ENCODE assay signal across 16 cellular contexts in the genomic region with DNA sequence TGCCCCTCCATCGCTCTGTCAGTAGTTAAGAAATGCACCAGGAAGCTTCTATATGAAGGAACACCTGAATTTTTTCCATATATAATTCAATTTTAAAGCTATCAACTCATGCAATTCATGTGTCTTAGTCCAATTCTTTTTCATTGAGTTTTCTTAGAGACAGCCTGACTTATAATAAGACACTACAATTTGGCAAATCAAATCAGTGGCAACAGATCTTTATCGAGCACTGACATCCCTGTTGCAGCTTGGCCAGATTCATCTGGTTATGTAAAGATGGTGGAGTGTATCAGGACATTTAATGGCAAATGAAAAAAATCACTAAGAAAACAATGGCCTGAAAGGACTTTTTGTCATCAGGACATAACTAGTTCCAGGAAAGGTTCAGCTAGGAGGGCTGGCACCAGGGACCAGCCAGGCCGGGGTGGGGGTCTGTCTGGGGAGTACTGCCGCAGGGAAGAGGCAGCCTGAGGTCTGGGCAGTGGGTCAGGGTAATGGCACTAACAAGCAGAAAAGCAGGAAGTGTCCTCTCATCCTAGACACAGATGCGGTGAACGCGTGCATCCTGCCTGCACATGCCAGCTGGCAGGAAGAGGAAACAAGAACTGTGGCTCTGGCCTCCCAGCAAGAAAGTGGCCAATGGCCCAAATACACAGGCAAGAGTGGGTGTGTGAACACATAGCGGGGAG.
DNase-seq lines count a peak whose midpoint lies in the region; ATAC-seq and TF ChIP-seq lines count a peak whose summit lies in the region.
"Had no signal": no experiment of that assay in that cellular context is flagged by ENCODE, and none has a peak within 500 bp of the region (broad histone marks: within the 10 kb centered on the region; RNA-seq: fewer than 3 reads in every experiment).

No MANE protein-coding gene starts in this region.

- no peak overlapping the region for H2AFZ ChIP-seq in OCI-LY7 (ENCODE audit: low read length)

- no peak overlapping the region for H3K27ac Mint-ChIP-seq in stimulated activated memory B cell treated with anti-CD40 and anti-IgM and Interleukin-4, amounts not matched to agents 10 μg/mL and 1 μg/mL and 100 μg/mL, for 72 hours
- no peak overlapping the region for H3K27ac Mint-ChIP-seq in CD14-positive monocyte

- no peaks in the 10 kb centered on the region for H3K36me3 Mint-ChIP-seq in stimulated activated memory B cell treated with anti-CD40 and anti-IgM and Interleukin-4, amounts not matched to agents 10 μg/mL and 1 μg/mL and 100 μg/mL, for 72 hours
- H3K36me3 Mint-ChIP-seq in CD14-positive monocyte: no peaks in the 10 kb centered on the region

- H3K4me2 ChIP-seq in OCI-LY7 (ENCODE audit: low read length): no peak overlapping the region
- H3K4me2 ChIP-seq: A549 had no signal

- H3K36me3 ChIP-seq in OCI-LY7 (ENCODE audit: insufficient read depth, low read length): no peaks in the 10 kb centered on the region

- peak; percentile 16 for DNase-seq in NOMO-1 treated with DMSO at 0.1 percent for 48 hours (lab: John Stamatoyannopoulos, UW; ENCODE audit: unreplicated experiment)
- DNase-seq in NOMO-1 treated with dmso at 0.1 percent for 144 hours (lab: John Stamatoyannopoulos, UW; ENCODE audit: unreplicated experiment): no peak
- peak; percentile 3 for DNase-seq in OCI-LY7 (ENCODE audit: low spot score)
- DNase-seq in globus pallidus (ENCODE audit: low spot score): peak; percentile 47
- no peak for DNase-seq in CD14-positive monocyte (ENCODE audit: low spot score)
- DNase-seq in central memory CD4-positive, alpha-beta T cell: no peak
- DNase-seq in foreskin fibroblast: no peak
- DNase-seq: activated CD8-positive, alpha-beta memory T cell treated with anti-CD3 and anti-CD28 coated beads for 24 hours; NCI-H1417; NCI-H446 treated with DMSO at 0.1 percent for 48 hours; occipital lobe; stimulated activated CD4-positive, alpha-beta T cell treated with anti-CD3 and anti-CD28 coated beads, Interleukin-12 subunit alpha, Interleukin-12 subunit beta, amount 100 ng/mL, for 4 hours; testis had no signal

- H3K27ac ChIP-seq in OCI-LY7 (ENCODE audit: low read depth, low read length, poor library complexity, severe bottlenecking): no peak overlapping the region
- H3K27ac ChIP-seq: A549, testis had no signal

- no peak overlapping the region for H3K4me3 Mint-ChIP-seq in stimulated activated memory B cell treated with anti-CD40 and anti-IgM and Interleukin-4, amounts not matched to agents 10 μg/mL and 1 μg/mL and 100 μg/mL, for 72 hours
- H3K4me3 Mint-ChIP-seq in CD14-positive monocyte: no peak overlapping the region
- H3K4me3 Mint-ChIP-seq: central memory CD8-positive, alpha-beta T cell had no signal

- POLR2A ChIA-PET in OCI-LY7 (lab: Charles Lee): interaction anchor here (1.1 kb wide), 1 partner anchor 12 kb away, joined by 3 read pairs; no protein-coding TSS in a partner anchor

- H3K4me1 Mint-ChIP-seq in stimulated activated memory B cell treated with anti-CD40 and anti-IgM and Interleukin-4, amounts not matched to agents 10 μg/mL and 1 μg/mL and 100 μg/mL, for 72 hours: no peaks in the 10 kb centered on the region
- peaks cover 7% of the 10 kb centered on the region for H3K4me1 Mint-ChIP-seq in CD14-positive monocyte
- H3K4me1 Mint-ChIP-seq: central memory CD8-positive, alpha-beta T cell had no signal

- no peak overlapping the region for H3K4me3 ChIP-seq in OCI-LY7 (ENCODE audit: low read depth, low read length, poor library complexity, severe bottlenecking)
- no peak overlapping the region for H3K4me3 ChIP-seq in foreskin fibroblast (ENCODE audit: low read depth in 1 of 2, low read length in 2 of 2)
- H3K4me3 ChIP-seq: A549, testis had no signal

- BruUV-seq in OCI-LY7 (replicated peaks; lab: Mats Ljungman, UMichigan): no TSS peak

- peaks cover 9% of the 10 kb centered on the region for H3K27me3 Mint-ChIP-seq in stimulated activated memory B cell treated with anti-CD40 and anti-IgM and Interleukin-4, amounts not matched to agents 10 μg/mL and 1 μg/mL and 100 μg/mL, for 72 hours
- peaks cover 0 to 4% (median 1%) of the 10 kb centered on the region in 3 donors for H3K27me3 Mint-ChIP-seq in CD14-positive monocyte (ENCODE audit: low read depth in 3 of 3)

- no peaks in the 10 kb centered on the region for H3K79me2 ChIP-seq in OCI-LY7 (ENCODE audit: insufficient read depth, low read depth, low read length)

- no peaks in the 10 kb centered on the region for H4K20me1 ChIP-seq in OCI-LY7 (ENCODE audit: insufficient read depth, low read length)

- no peaks in the 10 kb centered on the region for H3K4me1 ChIP-seq in OCI-LY7 (ENCODE audit: insufficient read depth, low read length, poor library complexity, severe bottlenecking)
- H3K4me1 ChIP-seq: testis had no signal

- TF ChIP-seq CTCF in OCI-LY7 (conservative IDR thresholded peaks at IDR 0.05; ENCODE audit: low read length) (no peak), CD14-positive monocyte (IDR thresholded peaks at IDR 0.05) (no peak), foreskin fibroblast (IDR thresholded peaks at IDR 0.05; ENCODE audit: low read depth, low read length) (no peak)

- intact Hi-C loops in OCI-LY7 (cut with micrococcal nuclease; ENCODE audit: unreplicated experiment) (no loop called here), CD14-positive monocyte (cut with micrococcal nuclease) (no loop called here)

- H3K9me3 ChIP-seq in OCI-LY7 (ENCODE audit: low read length): no peaks in the 10 kb centered on the region
- H3K9me3 ChIP-seq: A549, testis had no signal

- CTCF ChIA-PET in OCI-LY7 (lab: Charles Lee; ENCODE audit: unreplicated experiment): no interaction called here

- no peaks in the 10 kb centered on the region for H3K9me2 ChIP-seq in OCI-LY7 (ENCODE audit: insufficient read depth, low read length)

- ATAC-seq in stimulated activated memory B cell treated with anti-CD40 and anti-IgM and Interleukin-4, amounts not matched to agents 10 μg/mL and 1 μg/mL and 100 μg/mL, for 72 hours: peak; percentile 29
- ATAC-seq: A549 had no signal

- no peaks in the 10 kb centered on the region for H3K9me3 Mint-ChIP-seq in stimulated activated memory B cell treated with anti-CD40 and anti-IgM and Interleukin-4, amounts not matched to agents 10 μg/mL and 1 μg/mL and 100 μg/mL, for 72 hours
- peaks cover 0 to 4% (median 0%) of the 10 kb centered on the region in 7 donors for H3K9me3 Mint-ChIP-seq in CD14-positive monocyte
- H3K9me3 Mint-ChIP-seq: central memory CD8-positive, alpha-beta T cell had no signal

Comparison
In these comparisons a context has a peak if more than half of its experiments do, and no peak if none do; other contexts are left out.
1. DNase-seq: peak in NOMO-1 treated with DMSO at 0.1 percent for 48 hours (single experiment), OCI-LY7 (single experiment) and globus pallidus (single experiment); none in NOMO-1 treated with dmso at 0.1 percent for 144 hours (single experiment), CD14-positive monocyte (single experiment), central memory CD4-positive, alpha-beta T cell (single experiment) and foreskin fibroblast (0 of 2).